ENCODE assay signal across 13 cellular contexts in the genomic region with DNA sequence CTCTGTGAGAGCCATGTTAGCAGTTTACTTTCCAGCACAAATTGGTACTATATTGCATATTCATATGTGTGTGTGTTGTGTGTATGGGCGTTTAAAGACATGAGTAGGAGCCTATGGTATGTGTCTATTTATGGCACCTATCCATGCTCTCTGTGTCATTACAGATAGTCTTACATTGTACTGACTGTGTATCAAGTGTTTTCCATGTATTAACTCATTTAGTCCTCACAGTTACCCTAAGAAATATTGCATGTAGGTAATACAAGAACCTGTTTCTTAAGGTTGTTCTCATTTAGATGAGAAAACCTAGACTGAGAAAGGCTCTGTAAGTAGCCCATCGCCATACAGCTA. TPM values are rescaled to one million over a fixed set of nuclear protein-coding genes. Genes with fewer than 3 reads are reported as not detected.
DNase-seq lines count a peak whose midpoint lies in the region; ATAC-seq and TF ChIP-seq lines count a peak whose summit lies in the region.
"Had no signal": no experiment of that assay in that cellular context is flagged by ENCODE, and none has a peak within 500 bp of the region (broad histone marks: within the 10 kb centered on the region; RNA-seq: fewer than 3 reads in every experiment).

No MANE protein-coding gene starts in this region.

- no peaks in the 10 kb centered on the region for H3K9me3 Mint-ChIP-seq in activated T-helper 17 cell treated with anti-CD3 and anti-CD28 coated beads, Interleukin-2, amount 50 U/mL, for 72 hours
- no peaks in the 10 kb centered on the region for H3K9me3 Mint-ChIP-seq in immature natural killer cell

- peaks cover 18% of the 10 kb centered on the region for H3F3A ChIP-seq in GM23248 (ENCODE audit: insufficient read depth)

- DNase-seq in GM23248 (peak; percentile 76), immature natural killer cell (no peak), left ventricle myocardium inferior (no peak), COR-L47 (lab: John Stamatoyannopoulos, UW) (no peak), cerebellar cortex (ENCODE audit: low spot score) (no peak), iPS-NIHi11 (ENCODE audit: low spot score) (no peak)
- DNase-seq: activated CD8-positive, alpha-beta memory T cell treated with anti-CD3 and anti-CD28 coated beads, Interleukin-2, amount 50 U/mL, for 4 hours; left lung; NCI-H1694 had no signal

- H3K9me3 ChIP-seq in BLaER1 treated with 17β-estradiol and CSF1 and Interleukin-3, amounts not matched to agents 10 nM and 100 nM (replicated peaks in 1 of 11): peaks cover 0 to 14% (median 0%) of the 10 kb centered on the region in 11 experiments; a peak in 2 of 22 replicates
- H3K9me3 ChIP-seq in GM23248 (ENCODE audit: low read depth): no peaks in the 10 kb centered on the region
- no peaks in the 10 kb centered on the region for H3K9me3 ChIP-seq in left ventricle myocardium inferior (replicated peaks)
- H3K9me3 ChIP-seq: left lung, SK-N-SH, tibial nerve had no signal

- H3K27me3 Mint-ChIP-seq in activated T-helper 17 cell treated with anti-CD3 and anti-CD28 coated beads, Interleukin-2, amount 50 U/mL, for 72 hours: no peaks in the 10 kb centered on the region
- H3K27me3 Mint-ChIP-seq in immature natural killer cell (ENCODE audit: low read depth in 3 of 3): peaks cover 7 to 13% (median 12%) of the 10 kb centered on the region in 3 donors

- H3K36me3 ChIP-seq in BLaER1 treated with 17β-estradiol and CSF1 and Interleukin-3, amounts not matched to agents 10 nM and 100 nM: peaks cover 29 to 53% (median 39%) of the 10 kb centered on the region in 11 experiments
- H3K36me3 ChIP-seq in GM23248 (ENCODE audit: low read depth) (no peaks in the 10 kb centered on the region), left ventricle myocardium inferior (peaks cover 36% of the 10 kb centered on the region)

- H2AFZ ChIP-seq in GM23248: no peak overlapping the region

- WGBS in GM23248 (ENCODE audit: low coverage in 1 of 2, low lambda C conversion rate in 2 of 2, missing lambda C conversion rate in 2 of 2), 2 experiments: 59 to 68% methylated on average over 2 of the region's 2 CpGs

- no peaks in the 10 kb centered on the region for H3K9me2 ChIP-seq in GM23248 (ENCODE audit: insufficient read depth)
- H3K9me2 ChIP-seq: SK-N-SH had no signal

- H3K4me3 ChIP-seq in BLaER1 treated with 17β-estradiol and CSF1 and Interleukin-3, amounts not matched to agents 10 nM and 100 nM: no peak overlapping the region
- H3K4me3 ChIP-seq in GM23248 (peak overlapping the region; percentile 86), left ventricle myocardium inferior (no peak overlapping the region)

- no peaks in the 10 kb centered on the region for H3K27me3 ChIP-seq in BLaER1 treated with 17β-estradiol and CSF1 and Interleukin-3, amounts not matched to agents 10 nM and 100 nM
- no peaks in the 10 kb centered on the region for H3K27me3 ChIP-seq in GM23248 (replicated peaks; ENCODE audit: insufficient read depth)
- H3K27me3 ChIP-seq in left ventricle myocardium inferior (ENCODE audit: low read depth): no peaks in the 10 kb centered on the region
- H3K27me3 ChIP-seq: left lung, tibial nerve had no signal

- 0 out of 22 replicates have a peak, but pooled peaks cover 0 to 6% (median 0%) of the 10 kb centered on the region in 11 experiments for H4K20me1 ChIP-seq in BLaER1 treated with 17β-estradiol and CSF1 and Interleukin-3, amounts not matched to agents 10 nM and 100 nM
- no peaks in the 10 kb centered on the region for H4K20me1 ChIP-seq in GM23248 (ENCODE audit: insufficient read depth)

- H3K4me1 ChIP-seq in BLaER1 treated with 17β-estradiol and CSF1 and Interleukin-3, amounts not matched to agents 10 nM and 100 nM: peaks cover 19 to 24% (median 22%) of the 10 kb centered on the region in 10 experiments
- H3K4me1 ChIP-seq in GM23248 (ENCODE audit: insufficient read depth) (peaks cover 19% of the 10 kb centered on the region), left ventricle myocardium inferior (peaks cover 22% of the 10 kb centered on the region)

- in situ Hi-C loops in GM23248 (cut with MboI): no loop called here

- no peak overlapping the region for H3K27ac ChIP-seq in BLaER1 treated with 17β-estradiol and CSF1 and Interleukin-3, amounts not matched to agents 10 nM and 100 nM
- H3K27ac ChIP-seq in GM23248 (peak overlapping the region; percentile 88; the same call in 1 of the 2 replicates), left ventricle myocardium inferior (replicated peaks) (no peak overlapping the region)
- H3K27ac ChIP-seq: left lung had no signal

- peak overlapping the region; percentile 97 for H3K4me3 Mint-ChIP-seq in activated T-helper 17 cell treated with anti-CD3 and anti-CD28 coated beads, Interleukin-2, amount 50 U/mL, for 72 hours
- peak overlapping the region; percentile 71 to 97 (median 93) for H3K4me3 Mint-ChIP-seq in immature natural killer cell

- peaks cover 47% of the 10 kb centered on the region for H3K36me3 Mint-ChIP-seq in activated T-helper 17 cell treated with anti-CD3 and anti-CD28 coated beads, Interleukin-2, amount 50 U/mL, for 72 hours (ENCODE audit: low read depth)
- peaks cover 4 to 12% (median 5%) of the 10 kb centered on the region in 3 donors for H3K36me3 Mint-ChIP-seq in immature natural killer cell

- H3K27ac Mint-ChIP-seq in activated T-helper 17 cell treated with anti-CD3 and anti-CD28 coated beads, Interleukin-2, amount 50 U/mL, for 72 hours: no peak overlapping the region
- H3K27ac Mint-ChIP-seq in immature natural killer cell: peak overlapping the region; percentile 69 to 97 (median 94)

- intact Hi-C loops in left ventricle myocardium inferior (cut with micrococcal nuclease): no loop called here

- H3K4me2 ChIP-seq in BLaER1 treated with 17β-estradiol and CSF1 and Interleukin-3, amounts not matched to agents 10 nM and 100 nM: peak overlapping the region in 10 of 11 experiments; percentile 63 to 97 (median 88); a peak in 13 of 22 replicates
- peak overlapping the region; percentile 96 for H3K4me2 ChIP-seq in GM23248 (ENCODE audit: unreplicated experiment)

- peaks cover 33% of the 10 kb centered on the region for H3K79me2 ChIP-seq in GM23248 (ENCODE audit: insufficient read depth)

- H3K4me1 Mint-ChIP-seq in activated T-helper 17 cell treated with anti-CD3 and anti-CD28 coated beads, Interleukin-2, amount 50 U/mL, for 72 hours: peaks cover 14% of the 10 kb centered on the region
- H3K4me1 Mint-ChIP-seq in immature natural killer cell: peaks cover 29 to 34% of the 10 kb centered on the region in 2 donors

- TF ChIP-seq CTCF in left ventricle myocardium inferior (IDR thresholded peaks at IDR 0.05; ENCODE audit: borderline replicate concordance): no peak

- no peak for ATAC-seq in activated T-helper 17 cell treated with anti-CD3 and anti-CD28 coated beads, Interleukin-2, amount 50 U/mL, for 72 hours (replicated peaks)

- H3K9ac ChIP-seq in BLaER1 treated with 17β-estradiol and CSF1 and Interleukin-3, amounts not matched to agents 10 nM and 100 nM: no peak overlapping the region
- peak overlapping the region; percentile 92 for H3K9ac ChIP-seq in GM23248
- H3K9ac ChIP-seq: SK-N-SH had no signal

RNA-seq across cellular contexts. Expression of a gene that starts 1.6 kb away (rescaled TPM):
- total RNA-seq in GM23248 (2014; rRNA removed; shearing (Covaris generic)): 34.1 and 36.5 TPM in 2 replicates
- polyA plus RNA-seq in GM23248 (2016; fragmentation: Nextera tagmentation; extraction: Ambion mirVana) (45.4 and 48.0 TPM in 2 replicates), immature natural killer cell (10 to 100 TPM; 29.2 to 47.5 (median 32.8) TPM)
- 10 to 100 TPM; 15.1 to 38.1 TPM for total RNA-seq in activated T-helper 17 cell treated with anti-CD3 and anti-CD28 coated beads, Interleukin-2, amount 50 U/mL, for 72 hours
- 7.3 TPM for total RNA-seq in left ventricle myocardium inferior

RNA-seq across cellular contexts. Expression of a gene that starts 7.5 kb away (rescaled TPM):
- not detected in 2 replicates for total RNA-seq in GM23248 (2014; rRNA removed; shearing (Covaris generic))
- polyA plus RNA-seq in GM23248 (2016; fragmentation: Nextera tagmentation; extraction: Ambion mirVana) (not detected in 2 replicates), immature natural killer cell (not detected)
- not detected for total RNA-seq in activated T-helper 17 cell treated with anti-CD3 and anti-CD28 coated beads, Interleukin-2, amount 50 U/mL, for 72 hours
- total RNA-seq in left ventricle myocardium inferior: 5.9 TPM
- polyA plus RNA-seq: SK-N-SH had no signal

RNA-seq across cellular contexts. Expression of a gene that starts 24.3 kb away (rescaled TPM):
- 11.2 and 12.4 TPM in 2 replicates for total RNA-seq in GM23248 (2014; rRNA removed; shearing (Covaris generic))
- polyA plus RNA-seq in GM23248 (2016; fragmentation: Nextera tagmentation; extraction: Ambion mirVana) (13.9 and 16.2 TPM in 2 replicates), immature natural killer cell (10 to 100 TPM in 2 of 3 donors, 1 to 10 TPM in 1; 3.6 to 17.3 (median 11.8) TPM)
- 10 to 100 TPM in 1 of 2 donors, 1 to 10 TPM in 1; 7.3 to 11.7 TPM for total RNA-seq in activated T-helper 17 cell treated with anti-CD3 and anti-CD28 coated beads, Interleukin-2, amount 50 U/mL, for 72 hours
- total RNA-seq in left ventricle myocardium inferior: 7.3 TPM

RNA-seq across cellular contexts. Expression of a gene that starts 39.5 kb away (rescaled TPM):
- total RNA-seq in GM23248 (2014; rRNA removed; shearing (Covaris generic)): 33.4 and 61.0 TPM in 2 replicates
- polyA plus RNA-seq in GM23248 (2016; fragmentation: Nextera tagmentation; extraction: Ambion mirVana) (16.2 and 16.3 TPM in 2 replicates), immature natural killer cell (10 to 100 TPM; 26.6 to 50.6 (median 37.2) TPM)
- total RNA-seq in activated T-helper 17 cell treated with anti-CD3 and anti-CD28 coated beads, Interleukin-2, amount 50 U/mL, for 72 hours: 10 to 100 TPM in 1 of 2 donors, 1 to 10 TPM in 1; 8.5 to 18.6 TPM
- 6.6 TPM for total RNA-seq in left ventricle myocardium inferior
